11 cellular contexts compared by ENCODE assay signal in genomic region chr5:103444333-103445038, GRCh38.
DNase-seq lines count a peak whose midpoint lies in the region; ATAC-seq and TF ChIP-seq lines count a peak whose summit lies in the region.
"Had no signal": no experiment of that assay in that cellular context is flagged by ENCODE, and none has a peak within 500 bp of the region (broad histone marks: within the 10 kb centered on the region; RNA-seq: fewer than 3 reads in every experiment).

No MANE protein-coding gene starts in this region.

- peaks cover 10% of the 10 kb centered on the region; the same call in 1 of the 2 replicates for H3K9me3 ChIP-seq in PC-3 (ENCODE audit: low read length)

- H3K4me2 ChIP-seq in PC-3 (ENCODE audit: low read length) = peak overlapping the region; percentile 39

- H3K9me3 Mint-ChIP-seq in neural crest cell = peaks cover 17% of the 10 kb centered on the region
- H3K9me3 Mint-ChIP-seq in activated naive CD4-positive, alpha-beta T cell treated with anti-CD3 and anti-CD28 coated beads, Interleukin-2, amount 10 ng/mL, durations not matched to agents 7 days and 5 days = peaks cover 2% of the 10 kb centered on the region

- H3K36me3 ChIP-seq in PC-3 (ENCODE audit: low read depth, low read length) = no peaks in the 10 kb centered on the region

- no peaks in the 10 kb centered on the region for H3K27me3 ChIP-seq in PC-3 (ENCODE audit: low read length)

- H3K27me3 Mint-ChIP-seq in neural crest cell (ENCODE audit: low read depth) = no peaks in the 10 kb centered on the region
- peaks cover 4% of the 10 kb centered on the region for H3K27me3 Mint-ChIP-seq in activated naive CD4-positive, alpha-beta T cell treated with anti-CD3 and anti-CD28 coated beads, Interleukin-2, amount 10 ng/mL, durations not matched to agents 7 days and 5 days

- H3K4me1 Mint-ChIP-seq in neural crest cell = peaks cover 35% of the 10 kb centered on the region
- no peaks in the 10 kb centered on the region for H3K4me1 Mint-ChIP-seq in activated naive CD4-positive, alpha-beta T cell treated with anti-CD3 and anti-CD28 coated beads, Interleukin-2, amount 10 ng/mL, durations not matched to agents 7 days and 5 days
- H3K4me1 Mint-ChIP-seq: natural killer cell had no signal

- peaks cover 18% of the 10 kb centered on the region for H3K36me3 Mint-ChIP-seq in neural crest cell (ENCODE audit: low read depth)
- no peaks in the 10 kb centered on the region for H3K36me3 Mint-ChIP-seq in activated naive CD4-positive, alpha-beta T cell treated with anti-CD3 and anti-CD28 coated beads, Interleukin-2, amount 10 ng/mL, durations not matched to agents 7 days and 5 days

- ATAC-seq in GM18873 (IDR thresholded peaks at IDR 0.05; ENCODE audit: low FRiP score, unreplicated experiment) (peak; percentile 79), HG02798 (IDR thresholded peaks at IDR 0.05; ENCODE audit: poor library complexity, unreplicated experiment) (peak; percentile 82), PC-3 (peak; percentile 60)
- ATAC-seq: natural killer cell had no signal

- CTCF ChIA-PET in PC-3 (lab: Charles Lee) = no interaction called here
- CTCF ChIA-PET in activated naive CD4-positive, alpha-beta T cell treated with anti-CD3 and anti-CD28 coated beads, Interleukin-2, amount 10 ng/mL, durations not matched to agents 7 days and 5 days (lab: Charles Lee) = no interaction called here

- no peak overlapping the region for H3K9ac ChIP-seq in PC-3 (ENCODE audit: low read length)

- BruUV-seq in PC-3 (replicated peaks; lab: Mats Ljungman, UMichigan) = no TSS peak

- no peaks in the 10 kb centered on the region for H3K79me2 ChIP-seq in PC-3 (ENCODE audit: low read length)

- peak overlapping the region; percentile 39; the same call in 1 of the 2 replicates for H2AFZ ChIP-seq in PC-3 (ENCODE audit: low read length)

- no peaks in the 10 kb centered on the region for H4K20me1 ChIP-seq in PC-3 (ENCODE audit: low read length)

- TF ChIP-seq CTCF in PC-3 (conservative IDR thresholded peaks at IDR 0.05; ENCODE audit: low read depth, low read length) (no peak), neural crest cell (conservative IDR thresholded peaks at IDR 0.05) (no peak)

- DNase-seq in PC-3 (peak; percentile 45), neural crest cell (ENCODE audit: low read depth, low spot score) (no peak), foreskin melanocyte (no peak), head of caudate nucleus (no peak), DMS53 treated with DMSO at 0.1 percent for 48 hours (lab: John Stamatoyannopoulos, UW; ENCODE audit: unreplicated experiment) (no peak)
- no peak for DNase-seq in activated naive CD4-positive, alpha-beta T cell treated with anti-CD3 and anti-CD28 coated beads, Interleukin-2, amount 10 ng/mL, durations not matched to agents 7 days and 5 days
- DNase-seq: activated CD4-positive, CD25-positive, alpha-beta regulatory T cell treated with anti-CD3 and anti-CD28 coated beads, Interleukin-2, amount 50 U/mL, for 72 hours; natural killer cell; NCI-H524 had no signal

- H3K27ac Mint-ChIP-seq in neural crest cell (ENCODE audit: unreplicated experiment) = peak overlapping the region; percentile 90
- H3K27ac Mint-ChIP-seq in activated naive CD4-positive, alpha-beta T cell treated with anti-CD3 and anti-CD28 coated beads, Interleukin-2, amount 10 ng/mL, durations not matched to agents 7 days and 5 days = no peak overlapping the region
- H3K27ac Mint-ChIP-seq: natural killer cell had no signal

- H3K4me3 ChIP-seq in PC-3 (ENCODE audit: low read length) = no peak overlapping the region

- H3K9me2 ChIP-seq in PC-3 (replicated peaks; ENCODE audit: low read length) = no peaks in the 10 kb centered on the region

- POLR2A ChIA-PET in PC-3 (lab: Charles Lee; ENCODE audit: unreplicated experiment) = no interaction called here

- H3K27ac ChIP-seq in PC-3 (ENCODE audit: low read length) = peak overlapping the region; percentile 8; the same call in 1 of the 2 replicates

- peaks cover 33% of the 10 kb centered on the region for H3K4me1 ChIP-seq in PC-3 (ENCODE audit: insufficient read depth, low read length)

- no peaks in the 10 kb centered on the region for H3F3A ChIP-seq in PC-3 (ENCODE audit: low read length, unreplicated experiment)

- H3K4me3 Mint-ChIP-seq in neural crest cell = no peak overlapping the region
- no peak overlapping the region for H3K4me3 Mint-ChIP-seq in activated naive CD4-positive, alpha-beta T cell treated with anti-CD3 and anti-CD28 coated beads, Interleukin-2, amount 10 ng/mL, durations not matched to agents 7 days and 5 days
- H3K4me3 Mint-ChIP-seq: natural killer cell had no signal

- intact Hi-C loops in PC-3 (cut with micrococcal nuclease) = no loop called here
- intact Hi-C loops in head of caudate nucleus (cut with DNase I) = no loop called here
